16 cellular contexts compared by ENCODE assay signal in the genomic region with DNA sequence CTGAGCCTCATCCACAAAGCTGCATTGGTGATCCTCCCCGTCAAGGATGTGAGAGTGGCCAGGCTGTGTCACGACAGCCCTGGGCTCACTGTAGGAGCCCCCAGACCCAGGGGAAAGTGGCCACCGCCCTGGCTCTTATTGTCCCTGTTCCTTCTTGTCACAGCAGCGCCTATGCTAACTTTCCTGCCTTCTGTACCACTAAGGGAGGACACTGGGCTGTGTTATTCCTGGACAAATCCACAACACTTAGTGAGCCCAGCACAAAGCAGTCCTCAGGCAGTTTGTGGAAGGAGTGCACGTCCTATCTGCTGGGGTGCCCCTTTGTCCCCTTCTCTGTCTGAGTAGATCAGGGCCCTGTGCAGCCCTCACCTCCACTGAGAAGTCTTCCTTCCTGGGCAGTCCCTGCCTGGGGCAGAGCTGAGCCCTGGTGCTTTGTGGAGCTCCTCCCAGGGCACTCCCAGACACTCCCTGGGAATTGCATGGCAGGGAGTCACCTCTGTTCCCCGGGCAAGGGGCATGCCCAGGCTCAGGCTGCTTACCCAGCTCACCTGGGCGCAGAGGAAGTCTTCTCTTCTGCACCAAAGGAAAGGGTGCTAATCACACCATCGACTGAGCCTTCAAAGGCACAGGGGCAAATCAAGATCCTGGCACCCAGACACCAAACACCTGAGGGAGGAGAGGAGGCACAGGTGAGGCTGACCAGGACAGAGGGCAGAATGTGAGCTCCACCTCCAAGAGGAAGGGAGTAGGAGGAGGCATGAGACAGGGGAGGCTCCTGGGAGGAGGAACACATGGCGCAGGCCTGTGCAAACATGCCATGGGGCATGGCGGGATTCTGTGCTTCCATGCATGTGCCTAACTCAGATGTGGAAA.
DNase-seq lines count a peak whose midpoint lies in the region; ATAC-seq and TF ChIP-seq lines count a peak whose summit lies in the region.
"Had no signal": no experiment of that assay in that cellular context is flagged by ENCODE, and none has a peak within 500 bp of the region (broad histone marks: within the 10 kb centered on the region; RNA-seq: fewer than 3 reads in every experiment).

No MANE protein-coding gene starts in this region.

- no peak overlapping the region for H3K4me2 ChIP-seq in hepatocyte

- no peak overlapping the region for H2AFZ ChIP-seq in hepatocyte

- no peak for TF ChIP-seq CTCF in body of pancreas (IDR thresholded peaks at IDR 0.05)
- no peak for TF ChIP-seq CTCF in lung (IDR thresholded peaks at IDR 0.05; ENCODE audit: control extremely low read depth, extremely low read depth)
- no peak for TF ChIP-seq CTCF in upper lobe of right lung (IDR thresholded peaks at IDR 0.05)
- no peak for TF ChIP-seq CTCF in hepatocyte (IDR thresholded peaks at IDR 0.05; ENCODE audit: poor library complexity)

- 50 to 61% methylated on average over 8 to 9 of the region's 10 CpGs for WGBS in body of pancreas, 2 donors
- WGBS in lung, 2 donors: 83 to 89% methylated on average over 10 of the region's 10 CpGs
- 85% methylated on average over 10 of the region's 10 CpGs for WGBS in hepatocyte (ENCODE audit: low lambda C conversion rate, missing lambda C conversion rate)

- peaks cover 14% of the 10 kb centered on the region for H3K4me1 ChIP-seq in body of pancreas
- H3K4me1 ChIP-seq in lung (ENCODE audit: control insufficient read depth in 2 of 2, insufficient read depth in 2 of 2, low read length in 2 of 2): no peaks in the 10 kb centered on the region
- no peaks in the 10 kb centered on the region for H3K4me1 ChIP-seq in upper lobe of right lung
- H3K4me1 ChIP-seq in hepatocyte (ENCODE audit: insufficient read depth): no peaks in the 10 kb centered on the region
- H3K4me1 ChIP-seq: tibial nerve had no signal

- no peaks in the 10 kb centered on the region for H3K79me2 ChIP-seq in hepatocyte

- no peaks in the 10 kb centered on the region for H3K9me2 ChIP-seq in hepatocyte (replicated peaks; ENCODE audit: insufficient read depth)

- no peak for DNase-seq in Right ventricle myocardium superior
- DNase-seq in Right ventricle myocardium inferior (ENCODE audit: missing footprints): no peak
- peak; percentile 46 to 71 (median 58) for DNase-seq in body of pancreas
- DNase-seq in lung (ENCODE audit: low spot score): no peak
- DNase-seq in upper lobe of right lung: peak; percentile 49
- DNase-seq in SW 1271 (lab: John Stamatoyannopoulos, UW): no peak
- DNase-seq in hepatocyte (ENCODE audit: low spot score): no peak
- DNase-seq: DND-41, hypothalamus, MG63, NCI-H2081, ovary, WERI-Rb-1 had no signal

- TF ChIP-seq POLR2A in body of pancreas (IDR thresholded peaks at IDR 0.05): no peak

- ATAC-seq in Right ventricle myocardium superior (ENCODE audit: poor library complexity): peak; percentile 16
- ATAC-seq in Right ventricle myocardium inferior: no peak
- ATAC-seq in body of pancreas: peak; percentile 78
- peak; percentile 36 for ATAC-seq in lung (ENCODE audit: insufficient read depth, low FRiP score)
- ATAC-seq in upper lobe of right lung: peak; percentile 61
- ATAC-seq in HG03565 (IDR thresholded peaks at IDR 0.05; ENCODE audit: unreplicated experiment): no peak

- no peaks in the 10 kb centered on the region for H4K20me1 ChIP-seq in hepatocyte (ENCODE audit: insufficient read depth, poor library complexity, severe bottlenecking)

- H3K27me3 ChIP-seq in body of pancreas (no peaks in the 10 kb centered on the region), lung (ENCODE audit: control insufficient read depth, insufficient read depth) (no peaks in the 10 kb centered on the region), upper lobe of right lung (no peaks in the 10 kb centered on the region), hepatocyte (no peaks in the 10 kb centered on the region)
- H3K27me3 ChIP-seq: MG63, ovary, tibial nerve had no signal

- H3K27ac ChIP-seq in body of pancreas (peak overlapping the region in 2 of 4 donors; percentile 15 to 18), lung (ENCODE audit: low read depth in 1 of 2, low read length in 1 of 2) (no peak overlapping the region), upper lobe of right lung (no peak overlapping the region), hepatocyte (no peak overlapping the region)
- H3K27ac ChIP-seq: ovary, SK-N-MC, WERI-Rb-1 had no signal

- intact Hi-C loops in Right ventricle myocardium superior (cut with DNase I): no loop called here
- intact Hi-C loops in Right ventricle myocardium inferior (cut with DNase I): no loop called here
- intact Hi-C loops in body of pancreas (cut with DNase I): no loop called here
- intact Hi-C loops in upper lobe of right lung (cut with DNase I): no loop called here

- H3K36me3 ChIP-seq in body of pancreas (replicated peaks in 1 of 2; ENCODE audit: insufficient read depth in 1 of 2, low read depth in 2 of 2) (no peaks in the 10 kb centered on the region), lung (ENCODE audit: control insufficient read depth in 2 of 2, insufficient read depth in 2 of 2, low read length in 2 of 2) (no peaks in the 10 kb centered on the region), upper lobe of right lung (no peaks in the 10 kb centered on the region), hepatocyte (replicated peaks; ENCODE audit: insufficient read depth, low read depth) (no peaks in the 10 kb centered on the region)
- H3K36me3 ChIP-seq: MG63, ovary, tibial nerve, WERI-Rb-1 had no signal

- no peak overlapping the region for H3K4me3 ChIP-seq in body of pancreas
- H3K4me3 ChIP-seq in lung: no peak overlapping the region
- H3K4me3 ChIP-seq in upper lobe of right lung: no peak overlapping the region
- H3K4me3 ChIP-seq in hepatocyte: no peak overlapping the region
- H3K4me3 ChIP-seq: MG63, ovary, SK-N-MC, tibial nerve had no signal

- no peaks in the 10 kb centered on the region for H3K9me3 ChIP-seq in body of pancreas
- no peaks in the 10 kb centered on the region for H3K9me3 ChIP-seq in lung (ENCODE audit: control insufficient read depth in 2 of 2, insufficient read depth in 1 of 2, low read length in 1 of 2)
- no peaks in the 10 kb centered on the region for H3K9me3 ChIP-seq in upper lobe of right lung
- H3K9me3 ChIP-seq in hepatocyte (ENCODE audit: low read depth): no peaks in the 10 kb centered on the region
- H3K9me3 ChIP-seq: MG63, ovary, tibial nerve had no signal

Comparison
In these comparisons a context has a peak if more than half of its experiments do, and no peak if none do; other contexts are left out.
1. ATAC-seq: peak in Right ventricle myocardium superior (single experiment), body of pancreas (single experiment), lung (single experiment) and upper lobe of right lung (single experiment); none in Right ventricle myocardium inferior (single experiment) and HG03565 (single experiment).
2. DNase-seq: peak in body of pancreas (4 of 4) and upper lobe of right lung (single experiment); none in Right ventricle myocardium superior (single experiment), Right ventricle myocardium inferior (single experiment), lung (single experiment), SW 1271 (0 of 2) and hepatocyte (single experiment).